In genomic region chr1:171389176-171389575, GRCh38 we compare ENCODE assay signal across 18 cellular contexts.
DNase-seq lines count a peak whose midpoint lies in the region; ATAC-seq, FAIRE-seq and TF ChIP-seq lines count a peak whose summit lies in the region.
"Had no signal": no experiment of that assay in that cellular context is flagged by ENCODE, and none has a peak within 500 bp of the region (broad histone marks: within the 10 kb centered on the region; RNA-seq: fewer than 3 reads in every experiment).

No MANE protein-coding gene starts in this region.

- H3K9me1 ChIP-seq in IMR-90 (ENCODE audit: insufficient read depth, low read length) (no peaks in the 10 kb centered on the region), K562 (ENCODE audit: control insufficient read depth, insufficient read depth, low read length) (no peaks in the 10 kb centered on the region)

- no peak overlapping the region for H2BK120ac ChIP-seq in IMR-90 (ENCODE audit: low read depth, low read length)

- no peak overlapping the region for H3K14ac ChIP-seq in IMR-90 (replicated peaks; ENCODE audit: low read depth, low read length)

- DNase-seq in EH (ENCODE audit: low read depth) (peak; percentile 82), IMR-90 (peak; percentile 29), K562 (ENCODE audit: extremely low read depth in 1 of 4, low spot score in 3 of 4) (no peak), kidney tubule cell (ENCODE audit: low spot score) (peak; percentile 58), head of caudate nucleus (no peak), left ventricle myocardium superior (no peak)
- DNase-seq: CD4-positive, alpha-beta T cell; KBM-7; NCI-H1048; NCI-H1694; NCI-H524 had no signal

- H3K79me2 ChIP-seq in K562 (ENCODE audit: control insufficient read depth, insufficient read depth, low read length) = no peaks in the 10 kb centered on the region

- ATAC-seq in IMR-90 (ENCODE audit: low read depth) (no peak), K562 (no peak), GM21529 (IDR thresholded peaks at IDR 0.05; ENCODE audit: unreplicated experiment) (no peak), left ventricle myocardium superior (no peak), GM19395 (IDR thresholded peaks at IDR 0.05; ENCODE audit: unreplicated experiment) (no peak)
- ATAC-seq: HCT116, Panc1, Right ventricle myocardium inferior had no signal

- no peak overlapping the region for H4K8ac ChIP-seq in IMR-90 (ENCODE audit: low read depth in 2 of 2, low read length in 2 of 2)

- no peak overlapping the region for H3K18ac ChIP-seq in IMR-90 (ENCODE audit: low read depth, low read length)

- H3K9ac ChIP-seq in IMR-90 (ENCODE audit: low read depth, low read length) (no peak overlapping the region), K562 (ENCODE audit: insufficient read depth in 1 of 2, low read depth in 2 of 2, low read length in 2 of 2) (no peak overlapping the region)

- H3K23ac ChIP-seq in IMR-90 (ENCODE audit: low read depth, low read length) = no peak overlapping the region

- no peak overlapping the region for H3K4ac ChIP-seq in IMR-90 (ENCODE audit: low read depth, low read length)

- no peak for TF ChIP-seq POLR2A in IMR-90 (IDR thresholded peaks at IDR 0.05; ENCODE audit: low read depth, low read length)
- no peak for TF ChIP-seq POLR2A in K562 (conservative IDR thresholded peaks at IDR 0.05)

- FAIRE-seq in K562 (lab: Jason Lieb, UNC) = peak; percentile 23
- FAIRE-seq: A549 had no signal

- H3K9me3 ChIP-seq in IMR-90 (ENCODE audit: control insufficient read depth, insufficient read depth, low read length) = no peaks in the 10 kb centered on the region
- H3K9me3 ChIP-seq in K562 (replicated peaks; ENCODE audit: control insufficient read depth, insufficient read depth, low read depth, low read length) = no peaks in the 10 kb centered on the region
- H3K9me3 ChIP-seq: A549 had no signal

- CTCF ChIA-PET in IMR-90 (lab: Yijun Ruan, JAX) = no interaction called here
- CTCF ChIA-PET in K562 (lab: Yijun Ruan, JAX; ENCODE audit: low intra/inter-chr PET ratio) = interaction anchor here (0.5 kb wide), 1 partner anchor 12 kb away, joined by 5 read pairs; no protein-coding TSS in a partner anchor

- no peaks in the 10 kb centered on the region for H3K36me3 ChIP-seq in IMR-90 (ENCODE audit: control insufficient read depth, insufficient read depth, low read length)
- no peaks in the 10 kb centered on the region for H3K36me3 ChIP-seq in K562 (ENCODE audit: control insufficient read depth, insufficient read depth, low read length)

- no peak overlapping the region for H3K56ac ChIP-seq in IMR-90 (ENCODE audit: extremely low read depth, insufficient read depth, low read length)

- H3K27ac ChIP-seq in IMR-90 (ENCODE audit: insufficient read depth, low read length) (no peak overlapping the region), K562 (ENCODE audit: extremely low read depth, low read depth, low read length) (no peak overlapping the region)
- H3K27ac ChIP-seq: A549, HL-60 had no signal

- 0% methylated on average over 1 of the region's 3 CpGs; no CpG with 5 or more reads in 1 of the 2 experiments for WGBS in IMR-90 (ENCODE audit: extremely low coverage in 2 of 2, insufficient read length in 1 of 2), 2 experiments
- WGBS in K562 (ENCODE audit: insufficient coverage, low coverage, missing lambda C conversion rate) = 0% methylated on average over 3 of the region's 3 CpGs

- TF ChIP-seq EP300 in K562 (IDR thresholded peaks at IDR 0.05; ENCODE audit: low read length) = no peak

- H4K20me1 ChIP-seq in IMR-90 (ENCODE audit: insufficient read depth, low read length) (no peaks in the 10 kb centered on the region), K562 (replicated peaks; ENCODE audit: control insufficient read depth, insufficient read depth, low read length) (no peaks in the 10 kb centered on the region; the same call in 1 of the 2 replicates)

- H3K4me2 ChIP-seq in IMR-90 (ENCODE audit: low read depth, low read length) (no peak overlapping the region), K562 (ENCODE audit: insufficient read depth, low read length) (no peak overlapping the region)
- H3K4me2 ChIP-seq: A549 had no signal

- dilution Hi-C loops in IMR-90 (cut with HindIII; ENCODE audit: low sequenced_read_pairs, unreplicated experiment) = no loop called here

- TF ChIP-seq CTCF in IMR-90 (conservative IDR thresholded peaks at IDR 0.05; ENCODE audit: low read depth, low read length) = no peak
- TF ChIP-seq CTCF in K562 (IDR thresholded peaks at IDR 0.05 in 2 of 3, conservative IDR thresholded peaks at IDR 0.05 in 1 of 3; ENCODE audit: insufficient read depth in 2 of 3, low read depth in 1 of 3, low read length in 3 of 3) = no peak

- no peak overlapping the region for H2AK9ac ChIP-seq in IMR-90 (replicated peaks; ENCODE audit: low read depth, low read length, poor library complexity)

- H3K4me1 ChIP-seq in IMR-90 (ENCODE audit: control insufficient read depth, insufficient read depth, low read length) (no peaks in the 10 kb centered on the region), K562 (replicated peaks in 1 of 2; ENCODE audit: control insufficient read depth in 2 of 2, insufficient read depth in 2 of 2, low read length in 2 of 2) (no peaks in the 10 kb centered on the region)
- H3K4me1 ChIP-seq: A549 had no signal

- H2AFZ ChIP-seq in IMR-90 (replicated peaks; ENCODE audit: low read length, poor library complexity) = no peak overlapping the region
- H2AFZ ChIP-seq in K562 (ENCODE audit: low read depth, low read length) = no peak overlapping the region

- POLR2A ChIA-PET in IMR-90 (lab: Charles Lee; ENCODE audit: unreplicated experiment) (no interaction called here), K562 (lab: Yijun Ruan, JAX) (no interaction called here)

- in situ Hi-C loops in IMR-90 (cut with MboI; ENCODE audit: low sequenced_read_pairs) (no loop called here), K562 (cut with MboI) (no loop called here)

- BruUV-seq in IMR-90 (replicated peaks; lab: Mats Ljungman, UMichigan) = no TSS peak
- no TSS peak for BruUV-seq in K562 (replicated peaks; lab: Mats Ljungman, UMichigan)

- H2BK15ac ChIP-seq in IMR-90 (ENCODE audit: low read depth, low read length) = no peak overlapping the region

- H3K27me3 ChIP-seq in IMR-90 (ENCODE audit: control insufficient read depth, insufficient read depth, low read length) (no peaks in the 10 kb centered on the region), K562 (ENCODE audit: control insufficient read depth in 2 of 2, insufficient read depth in 2 of 2, low read length in 2 of 2) (peaks cover 7 to 21% of the 10 kb centered on the region in 2 experiments; a peak in 3 of 5 replicates)

- no peak overlapping the region for H2AK5ac ChIP-seq in IMR-90 (ENCODE audit: low read depth, low read length)

- TF ChIP-seq RAD21 in IMR-90 (IDR thresholded peaks at IDR 0.05; ENCODE audit: low read length) = no peak
- TF ChIP-seq RAD21 in K562 (CRISPR knock-in tag; conservative IDR thresholded peaks at IDR 0.05 in 1 of 2, IDR thresholded peaks at IDR 0.05 in 1 of 2) = no peak

- no peaks in the 10 kb centered on the region for H3K79me1 ChIP-seq in IMR-90 (ENCODE audit: low read depth in 1 of 2, low read length in 2 of 2)

- no peak overlapping the region for H2BK20ac ChIP-seq in IMR-90 (ENCODE audit: low read depth, low read length)

- intact Hi-C loops in IMR-90 (cut with micrococcal nuclease) = no loop called here
- intact Hi-C loops in K562 (cut with micrococcal nuclease) = no loop called here
- intact Hi-C loops in head of caudate nucleus (cut with DNase I) = no loop called here
- intact Hi-C loops in left ventricle myocardium superior (cut with micrococcal nuclease) = no loop called here

- H2BK5ac ChIP-seq in IMR-90 (ENCODE audit: low read depth, low read length, poor library complexity, severe bottlenecking) = no peak overlapping the region

- H3K4me3 ChIP-seq in IMR-90 (ENCODE audit: insufficient read depth, low read depth, low read length) = no peak overlapping the region
- H3K4me3 ChIP-seq in K562 = no peak overlapping the region
- H3K4me3 ChIP-seq: A549 had no signal

- no peak overlapping the region for H4K5ac ChIP-seq in IMR-90 (ENCODE audit: low read depth, low read length)

- H4K91ac ChIP-seq in IMR-90 (ENCODE audit: insufficient read depth, low read depth, low read length) = no peak overlapping the region

TF ChIP-seq in IMR-90, 13 proteins besides CTCF, POLR2A, EP300 and RAD21 (continues in another document):
- TF ChIP-seq FOS (IDR thresholded peaks at IDR 0.05; ENCODE audit: low read depth, low read length) = no peak
- TF ChIP-seq RFX5 (IDR thresholded peaks at IDR 0.05; ENCODE audit: low read depth, low read length) = no peak
- TF ChIP-seq MXI1 (IDR thresholded peaks at IDR 0.05; ENCODE audit: borderline replicate concordance, low read depth, low read length) = no peak
- TF ChIP-seq RCOR1 (IDR thresholded peaks at IDR 0.05; ENCODE audit: insufficient replicate concordance, low read length) = no peak
- no peak for TF ChIP-seq MAZ (IDR thresholded peaks at IDR 0.05; ENCODE audit: borderline replicate concordance, low read depth, low read length)
- TF ChIP-seq CHD1 (IDR thresholded peaks at IDR 0.05; ENCODE audit: low read depth, low read length) = no peak

TF ChIP-seq in K562, 482 proteins besides CTCF, POLR2A, EP300 and RAD21 (continues in another document):
- TF ChIP-seq ZNF408 (CRISPR knock-in tag; IDR thresholded peaks at IDR 0.05; ENCODE audit: low read depth) (no peak), TCF7 (IDR thresholded peaks at IDR 0.05; ENCODE audit: borderline replicate concordance) (no peak), TRIM25 (IDR thresholded peaks at IDR 0.05; ENCODE audit: borderline replicate concordance) (no peak), NCOA2 (IDR thresholded peaks at IDR 0.05; ENCODE audit: partially characterized antibody in 2 of 2) (no peak), ZNF561 (CRISPR knock-in tag; conservative IDR thresholded peaks at IDR 0.05) (no peak), ATF7 (IDR thresholded peaks at IDR 0.05) (no peak), PHTF2 (CRISPR knock-in tag; IDR thresholded peaks at IDR 0.05) (no peak), ZNF197 (CRISPR knock-in tag; IDR thresholded peaks at IDR 0.05; ENCODE audit: low read depth) (no peak), MCM3 (IDR thresholded peaks at IDR 0.05) (no peak), CAMTA2 (CRISPR knock-in tag; conservative IDR thresholded peaks at IDR 0.05) (no peak)

Comparison
In these comparisons a context has a peak if more than half of its experiments do, and no peak if none do; other contexts are left out.
1. DNase-seq: peak in EH (single experiment), IMR-90 (single experiment) and kidney tubule cell (single experiment); none in K562 (0 of 4), head of caudate nucleus (0 of 42) and left ventricle myocardium superior (single experiment).